ENCODE assay signal across 1 cellular context in genomic region chr2:54083021-54083420, GRCh38.
TF ChIP-seq lines count a peak whose summit lies in the region.

No MANE protein-coding gene starts in this region.

TF ChIP-seq in K562, 482 proteins besides CTCF, POLR2A, EP300 and RAD21:
- TF ChIP-seq MAZ (CRISPR knock-in tag; conservative IDR thresholded peaks at IDR 0.05 in 1 of 2, IDR thresholded peaks at IDR 0.05 in 1 of 2) = no peak
- peak; percentile 90 for TF ChIP-seq RFX1 (IDR thresholded peaks at IDR 0.05)
